24 cellular contexts compared by ENCODE assay signal in genomic region chr13:93915269-93915809, GRCh38.
DNase-seq lines count a peak whose midpoint lies in the region; ATAC-seq and TF ChIP-seq lines count a peak whose summit lies in the region.
"Had no signal": no experiment of that assay in that cellular context is flagged by ENCODE, and none has a peak within 500 bp of the region (broad histone marks: within the 10 kb centered on the region; RNA-seq: fewer than 3 reads in every experiment).

No MANE protein-coding gene starts in this region.

- no peak for TF ChIP-seq POLR2A in sigmoid colon (IDR thresholded peaks at IDR 0.05)

- POLR2A ChIA-PET in AG04450 (lab: Yijun Ruan, JAX): no interaction called here

- H3K4me1 ChIP-seq in sigmoid colon: no peaks in the 10 kb centered on the region
- H3K4me1 ChIP-seq: body of pancreas, heart right ventricle had no signal

- H3K4me1 Mint-ChIP-seq in chondrocyte (ENCODE audit: low read depth): peaks cover 27% of the 10 kb centered on the region
- H3K4me1 Mint-ChIP-seq: memory B cell, nephron had no signal

- intact Hi-C loops in sigmoid colon (cut with DNase I): no loop called here
- intact Hi-C loops in Right ventricle myocardium superior (cut with DNase I): no loop called here

- H3K27me3 ChIP-seq in AG04450 (ENCODE audit: control insufficient read depth, insufficient read depth, low read length) (no peaks in the 10 kb centered on the region), sigmoid colon (no peaks in the 10 kb centered on the region)
- H3K27me3 ChIP-seq: body of pancreas, heart right ventricle, tibial artery had no signal

- DNase-seq in AG04450 (ENCODE audit: low read depth, low spot score): peak; percentile 7
- peak; percentile 25 for DNase-seq in HFF-Myc (ENCODE audit: extremely low read depth, low read depth)
- no peak for DNase-seq in chondrocyte (ENCODE audit: low spot score)
- peak; percentile 28 for DNase-seq in kidney glomerular epithelial cell (lab: John Stamatoyannopoulos, UW)
- no peak for DNase-seq in islet precursor cell
- DNase-seq in sigmoid colon: no peak
- no peak for DNase-seq in Right ventricle myocardium superior
- no peak for DNase-seq in DMS 273 treated with DMSO at 0.1 percent for 48 hours (lab: John Stamatoyannopoulos, UW)
- DNase-seq: activated naive CD4-positive, alpha-beta T cell; activated T-cell treated with anti-CD3 and anti-CD28 coated beads for 4 hours; body of pancreas; CD4-positive, alpha-beta T cell; DND-41; heart right ventricle; Kasumi-1; NCI-H1092 treated with DMSO at 0.1 percent for 48 hours; NCI-H524; stimulated activated naive CD4-positive, alpha-beta T cell; tibial artery had no signal

- H3K4me3 Mint-ChIP-seq in chondrocyte (ENCODE audit: unreplicated experiment): no peak overlapping the region
- H3K4me3 Mint-ChIP-seq: CD4-positive, alpha-beta T cell; dendritic cell treated with granulocyte-macrophage colony-stimulating factor and Interleukin-4, amounts not matched to agents 40 ng/mL and 50 ng/mL, for 4 days; memory B cell; nephron had no signal

- ATAC-seq in Right ventricle myocardium superior (ENCODE audit: poor library complexity): no peak
- ATAC-seq: body of pancreas, HCT116, heart right ventricle had no signal

- no peak for TF ChIP-seq EP300 in sigmoid colon (IDR thresholded peaks at IDR 0.05)

- H3K36me3 ChIP-seq in sigmoid colon: no peaks in the 10 kb centered on the region
- H3K36me3 ChIP-seq: heart right ventricle, tibial artery had no signal

- H3K9me3 ChIP-seq in AG04450 (ENCODE audit: control insufficient read depth, insufficient read depth, low read length) (no peaks in the 10 kb centered on the region), sigmoid colon (no peaks in the 10 kb centered on the region)
- H3K9me3 ChIP-seq: body of pancreas, heart right ventricle, tibial artery had no signal

- WGBS in sigmoid colon, 2 donors: 61 to 82% methylated on average over 1 of the region's 1 CpG

- H3K9me3 Mint-ChIP-seq in chondrocyte (ENCODE audit: low read depth): peaks cover 4% of the 10 kb centered on the region
- H3K9me3 Mint-ChIP-seq: CD4-positive, alpha-beta T cell; nephron had no signal

- H3K27ac Mint-ChIP-seq in chondrocyte (ENCODE audit: unreplicated experiment): peak overlapping the region; percentile 18
- H3K27ac Mint-ChIP-seq: CD4-positive, alpha-beta T cell; dendritic cell treated with granulocyte-macrophage colony-stimulating factor and Interleukin-4, amounts not matched to agents 40 ng/mL and 50 ng/mL, for 4 days; memory B cell had no signal

- H3K27ac ChIP-seq in AG04450 (ENCODE audit: low read depth, low read length) (no peak overlapping the region), sigmoid colon (peak overlapping the region in 1 of 4 donors; percentile 21)
- H3K27ac ChIP-seq: body of pancreas, epithelial cell of prostate, heart right ventricle, tibial artery had no signal

- TF ChIP-seq CTCF in AG04450 (IDR thresholded peaks at IDR 0.05; ENCODE audit: low read depth, low read length) (no peak), HFF-Myc (IDR thresholded peaks at IDR 0.05; ENCODE audit: low read depth, low read length, missing control alignments) (no peak), chondrocyte (IDR thresholded peaks at IDR 0.05) (no peak), sigmoid colon (IDR thresholded peaks at IDR 0.05) (no peak)

- CTCF ChIA-PET in AG04450 (lab: Charles Lee): no interaction called here

- H3K36me3 Mint-ChIP-seq in chondrocyte (ENCODE audit: low read depth): peaks cover 5% of the 10 kb centered on the region
- H3K36me3 Mint-ChIP-seq: memory B cell had no signal

- H3K4me3 ChIP-seq in AG04450 (ENCODE audit: low read depth, low read length) (no peak overlapping the region), HFF-Myc (replicated peaks; ENCODE audit: low read depth, low read length) (no peak overlapping the region), sigmoid colon (no peak overlapping the region)
- H3K4me3 ChIP-seq: body of pancreas, heart right ventricle, tibial artery had no signal

- no peaks in the 10 kb centered on the region for H3K27me3 Mint-ChIP-seq in chondrocyte (ENCODE audit: low read depth)
- H3K27me3 Mint-ChIP-seq: dendritic cell treated with granulocyte-macrophage colony-stimulating factor and Interleukin-4, amounts not matched to agents 40 ng/mL and 50 ng/mL, for 4 days; memory B cell had no signal

Comparison
In these comparisons a context has a peak if more than half of its experiments do, and no peak if none do; other contexts are left out.
1. DNase-seq: peak in AG04450 (single experiment), HFF-Myc (single experiment) and kidney glomerular epithelial cell (single experiment); none in chondrocyte (single experiment), islet precursor cell (single experiment), sigmoid colon (single experiment), Right ventricle myocardium superior (single experiment) and DMS 273 treated with DMSO at 0.1 percent for 48 hours (single experiment).